In genomic region chr3:112974178-112974517, GRCh38 we compare ENCODE assay signal across 11 cellular contexts. TPM values are rescaled to one million over a fixed set of nuclear protein-coding genes. Genes with fewer than 3 reads are reported as not detected.
DNase-seq lines count a peak whose midpoint lies in the region; ATAC-seq and TF ChIP-seq lines count a peak whose summit lies in the region.
"Had no signal": no experiment of that assay in that cellular context is flagged by ENCODE, and none has a peak within 500 bp of the region (broad histone marks: within the 10 kb centered on the region; RNA-seq: fewer than 3 reads in every experiment).

No MANE protein-coding gene starts in this region.

- POLR2A ChIA-PET in activated CD4-positive, alpha-beta T cell treated with anti-CD3 and anti-CD28 coated beads for 36 hours (lab: Charles Lee), result interaction anchor here (0.6 kb wide), 1 partner anchor 22 kb away, joined by 5 read pairs; no protein-coding TSS in a partner anchor

- peaks cover 2% of the 10 kb centered on the region for H3K27me3 Mint-ChIP-seq in activated CD4-positive, alpha-beta T cell treated with anti-CD3 and anti-CD28 coated beads for 36 hours
- no peaks in the 10 kb centered on the region for H3K27me3 Mint-ChIP-seq in activated T-helper 1 cell treated with anti-CD3 and anti-CD28 coated beads, Interleukin-12 subunit alpha, Interleukin-12 subunit beta, Interleukin-2, Interleukin-4 antibody, amounts not matched to agents 30 ng/mL and 10 ng/mL and 1 ng/mL, durations not matched to agents 14 hours and 24 hours and 36 hours (ENCODE audit: insufficient read depth)
- no peaks in the 10 kb centered on the region for H3K27me3 Mint-ChIP-seq in GM23338 (ENCODE audit: insufficient read depth, low read depth, poor library complexity)

- H3K4me1 Mint-ChIP-seq in activated CD4-positive, alpha-beta T cell treated with anti-CD3 and anti-CD28 coated beads for 36 hours, result peaks cover 84% of the 10 kb centered on the region
- peaks cover 82% of the 10 kb centered on the region for H3K4me1 Mint-ChIP-seq in activated T-helper 1 cell treated with anti-CD3 and anti-CD28 coated beads, Interleukin-12 subunit alpha, Interleukin-12 subunit beta, Interleukin-2, Interleukin-4 antibody, amounts not matched to agents 30 ng/mL and 10 ng/mL and 1 ng/mL, durations not matched to agents 14 hours and 24 hours and 36 hours (ENCODE audit: low read depth)
- peaks cover 1% of the 10 kb centered on the region; the same call in 2 of the 3 replicates for H3K4me1 Mint-ChIP-seq in GM23338

- peak; percentile 13 for ATAC-seq in activated CD4-positive, alpha-beta T cell treated with anti-CD3 and anti-CD28 coated beads for 36 hours
- ATAC-seq in HG02938 (IDR thresholded peaks at IDR 0.05; ENCODE audit: unreplicated experiment), result peak; percentile 12
- ATAC-seq in GM23338, result no peak
- ATAC-seq: foreskin keratinocyte had no signal

- DNase-seq in activated CD4-positive, alpha-beta T cell treated with anti-CD3 and anti-CD28 coated beads for 36 hours, result no peak
- no peak for DNase-seq in activated CD4-positive, alpha-beta T cell treated with anti-CD3 and anti-CD28 coated beads for 1 hour
- no peak for DNase-seq in activated T-helper 1 cell treated with anti-CD3 and anti-CD28 coated beads, Interleukin-12 subunit alpha, Interleukin-12 subunit beta, Interleukin-2, Interleukin-4 antibody, amounts not matched to agents 30 ng/mL and 10 ng/mL and 1 ng/mL, durations not matched to agents 14 hours and 24 hours and 36 hours (ENCODE audit: low spot score)
- no peak for DNase-seq in smooth muscle cell (lab: John Stamatoyannopoulos, UW; ENCODE audit: unreplicated experiment)
- no peak for DNase-seq in stimulated activated CD4-positive, alpha-beta T cell treated with anti-CD3 and anti-CD28 coated beads, Interleukin-15, amount 100 ng/mL, for 24 hours
- DNase-seq in GM23338 (ENCODE audit: low spot score), result no peak
- no peak for DNase-seq in NCI-H1930 (lab: John Stamatoyannopoulos, UW)
- DNase-seq: 8988T, foreskin keratinocyte, occipital lobe had no signal

- H3K9me3 ChIP-seq in smooth muscle cell (replicated peaks; ENCODE audit: low read depth), result no peaks in the 10 kb centered on the region

- H3K79me2 ChIP-seq in smooth muscle cell (ENCODE audit: low read depth) (no peaks in the 10 kb centered on the region), GM23338 (replicated peaks; ENCODE audit: insufficient read depth) (no peaks in the 10 kb centered on the region)

- H3F3A ChIP-seq in smooth muscle cell (ENCODE audit: low read depth), result no peaks in the 10 kb centered on the region
- no peaks in the 10 kb centered on the region for H3F3A ChIP-seq in GM23338 (replicated peaks; ENCODE audit: low read depth)

- H3K27me3 ChIP-seq in smooth muscle cell (ENCODE audit: low read depth), result peaks cover 15% of the 10 kb centered on the region
- H3K27me3 ChIP-seq in GM23338 (ENCODE audit: insufficient read depth), result no peaks in the 10 kb centered on the region

- H3K4me3 Mint-ChIP-seq in activated CD4-positive, alpha-beta T cell treated with anti-CD3 and anti-CD28 coated beads for 36 hours, result peak overlapping the region; percentile 73
- peak overlapping the region; percentile 89 for H3K4me3 Mint-ChIP-seq in activated T-helper 1 cell treated with anti-CD3 and anti-CD28 coated beads, Interleukin-12 subunit alpha, Interleukin-12 subunit beta, Interleukin-2, Interleukin-4 antibody, amounts not matched to agents 30 ng/mL and 10 ng/mL and 1 ng/mL, durations not matched to agents 14 hours and 24 hours and 36 hours
- no peak overlapping the region for H3K4me3 Mint-ChIP-seq in GM23338

- H3K27ac Mint-ChIP-seq in activated CD4-positive, alpha-beta T cell treated with anti-CD3 and anti-CD28 coated beads for 36 hours, result peak overlapping the region; percentile 91
- peak overlapping the region; percentile 87 for H3K27ac Mint-ChIP-seq in activated T-helper 1 cell treated with anti-CD3 and anti-CD28 coated beads, Interleukin-12 subunit alpha, Interleukin-12 subunit beta, Interleukin-2, Interleukin-4 antibody, amounts not matched to agents 30 ng/mL and 10 ng/mL and 1 ng/mL, durations not matched to agents 14 hours and 24 hours and 36 hours
- no peak overlapping the region for H3K27ac Mint-ChIP-seq in GM23338

- intact Hi-C loops in activated CD4-positive, alpha-beta T cell treated with anti-CD3 and anti-CD28 coated beads for 36 hours (cut with DNase I, micrococcal nuclease), result loop anchor here (5.0 to 10.0 kb wide), 3 partner anchors 33 to 839 kb away; partner anchors contain the start of gene GCSAM (in 1 of the 2)
- intact Hi-C loops in activated T-helper 1 cell treated with anti-CD3 and anti-CD28 coated beads, Interleukin-12 subunit alpha, Interleukin-12 subunit beta, Interleukin-2, Interleukin-4 antibody, amounts not matched to agents 30 ng/mL and 10 ng/mL and 1 ng/mL, durations not matched to agents 14 hours and 24 hours and 36 hours (cut with micrococcal nuclease), result loop anchor here (1.0 to 10.0 kb wide), 5 partner anchors 138 to 1369 kb away; partner anchors contain the start of gene BTLA

- H3K9me2 ChIP-seq in GM23338 (ENCODE audit: insufficient read depth), result no peaks in the 10 kb centered on the region

- H3K4me3 ChIP-seq in smooth muscle cell, result no peak overlapping the region
- H3K4me3 ChIP-seq in GM23338, result no peak overlapping the region

- H3K27ac ChIP-seq in smooth muscle cell (ENCODE audit: low read depth) (no peak overlapping the region), GM23338 (ENCODE audit: low read depth) (no peak overlapping the region)
- H3K27ac ChIP-seq: foreskin keratinocyte had no signal

- CTCF ChIA-PET in activated CD4-positive, alpha-beta T cell treated with anti-CD3 and anti-CD28 coated beads for 36 hours (lab: Charles Lee), result interaction anchor here (0.9 to 4.7 kb wide), 9 partner anchors 9 to 239 kb away, joined by 3 to 21 read pairs (median 6); no protein-coding TSS in a partner anchor

- no peaks in the 10 kb centered on the region for H3K36me3 Mint-ChIP-seq in activated CD4-positive, alpha-beta T cell treated with anti-CD3 and anti-CD28 coated beads for 36 hours (ENCODE audit: low read depth)
- peaks cover 6% of the 10 kb centered on the region for H3K36me3 Mint-ChIP-seq in activated T-helper 1 cell treated with anti-CD3 and anti-CD28 coated beads, Interleukin-12 subunit alpha, Interleukin-12 subunit beta, Interleukin-2, Interleukin-4 antibody, amounts not matched to agents 30 ng/mL and 10 ng/mL and 1 ng/mL, durations not matched to agents 14 hours and 24 hours and 36 hours (ENCODE audit: low read depth)
- H3K36me3 Mint-ChIP-seq in GM23338 (ENCODE audit: low read depth), result no peaks in the 10 kb centered on the region

- peak overlapping the region; percentile 69 for H2AFZ ChIP-seq in smooth muscle cell (ENCODE audit: low read depth)
- H2AFZ ChIP-seq in GM23338, result no peak overlapping the region

- H4K20me1 ChIP-seq in smooth muscle cell (ENCODE audit: low read depth), result no peaks in the 10 kb centered on the region
- H4K20me1 ChIP-seq in GM23338 (replicated peaks; ENCODE audit: insufficient read depth), result no peaks in the 10 kb centered on the region

- H3K4me1 ChIP-seq in smooth muscle cell (ENCODE audit: low read depth) (no peaks in the 10 kb centered on the region), GM23338 (ENCODE audit: insufficient read depth) (no peaks in the 10 kb centered on the region)
- H3K4me1 ChIP-seq: foreskin keratinocyte had no signal

- H3K9me3 Mint-ChIP-seq in activated CD4-positive, alpha-beta T cell treated with anti-CD3 and anti-CD28 coated beads for 36 hours (ENCODE audit: low read depth), result no peaks in the 10 kb centered on the region
- no peaks in the 10 kb centered on the region for H3K9me3 Mint-ChIP-seq in activated T-helper 1 cell treated with anti-CD3 and anti-CD28 coated beads, Interleukin-12 subunit alpha, Interleukin-12 subunit beta, Interleukin-2, Interleukin-4 antibody, amounts not matched to agents 30 ng/mL and 10 ng/mL and 1 ng/mL, durations not matched to agents 14 hours and 24 hours and 36 hours
- no peaks in the 10 kb centered on the region for H3K9me3 Mint-ChIP-seq in GM23338

- no peaks in the 10 kb centered on the region for H3K36me3 ChIP-seq in smooth muscle cell (ENCODE audit: low read depth)
- no peaks in the 10 kb centered on the region for H3K36me3 ChIP-seq in GM23338 (ENCODE audit: insufficient read depth)

- no peak overlapping the region for H3K9ac ChIP-seq in smooth muscle cell (ENCODE audit: low read depth)

- 95% methylated on average over 2 of the region's 2 CpGs for WGBS in smooth muscle cell (ENCODE audit: low lambda C conversion rate)

- TF ChIP-seq CTCF in smooth muscle cell (IDR thresholded peaks at IDR 0.05; ENCODE audit: borderline replicate concordance, insufficient read depth, poor library complexity, severe bottlenecking), result no peak
- no peak for TF ChIP-seq CTCF in GM23338 (conservative IDR thresholded peaks at IDR 0.05; ENCODE audit: low read depth in 2 of 2)

- no peak overlapping the region for H3K4me2 ChIP-seq in smooth muscle cell
- no peak overlapping the region for H3K4me2 ChIP-seq in GM23338

TF ChIP-seq in GM23338, 12 proteins besides CTCF, POLR2A, EP300 and RAD21:
- TF ChIP-seq ZNF114 (CRISPR knock-in tag; IDR thresholded peaks at IDR 0.05), result no peak

RNA-seq across cellular contexts. Expression of gene CD200R1, which starts 0.8 kb away (rescaled TPM):
- total RNA-seq in activated CD4-positive, alpha-beta T cell treated with anti-CD3 and anti-CD28 coated beads for 36 hours, result 1 to 10 TPM; 1.4 to 1.5 TPM
- 6.7 and 6.8 TPM in 2 replicates for total RNA-seq in activated T-helper 1 cell treated with anti-CD3 and anti-CD28 coated beads, Interleukin-12 subunit alpha, Interleukin-12 subunit beta, Interleukin-2, Interleukin-4 antibody, amounts not matched to agents 30 ng/mL and 10 ng/mL and 1 ng/mL, durations not matched to agents 14 hours and 24 hours and 36 hours
- 1.1 TPM in 1 of 2 replicates, not detected in the other for total RNA-seq in smooth muscle cell
- polyA plus RNA-seq in smooth muscle cell (not detected in 2 replicates), GM23338 (2016; fragmentation: Nextera tagmentation; extraction: Ambion mirVana) (0.18 and 0.35 TPM in 2 replicates)
- 0.12 and 0.28 TPM in 2 replicates for total RNA-seq in GM23338 (2014; rRNA removed; shearing (Covaris generic))

RNA-seq across cellular contexts. Expression of gene GTPBP8, which starts 16.6 kb away (rescaled TPM):
- 10 to 100 TPM; 34.3 to 43.0 TPM for total RNA-seq in activated CD4-positive, alpha-beta T cell treated with anti-CD3 and anti-CD28 coated beads for 36 hours
- 22.6 and 25.0 TPM in 2 replicates for total RNA-seq in activated T-helper 1 cell treated with anti-CD3 and anti-CD28 coated beads, Interleukin-12 subunit alpha, Interleukin-12 subunit beta, Interleukin-2, Interleukin-4 antibody, amounts not matched to agents 30 ng/mL and 10 ng/mL and 1 ng/mL, durations not matched to agents 14 hours and 24 hours and 36 hours
- total RNA-seq in smooth muscle cell, result 17.7 and 21.5 TPM in 2 replicates
- polyA plus RNA-seq in smooth muscle cell (9.7 and 10.2 TPM in 2 replicates), GM23338 (2016; fragmentation: Nextera tagmentation; extraction: Ambion mirVana) (36.8 and 39.9 TPM in 2 replicates)
- 18.7 and 47.1 TPM in 2 replicates for total RNA-seq in GM23338 (2014; rRNA removed; shearing (Covaris generic))
